In genomic region chr19:48254529-48254970, GRCh38 we compare ENCODE assay signal across 10 cellular contexts. TPM values are rescaled to one million over a fixed set of nuclear protein-coding genes. Genes with fewer than 3 reads are reported as not detected.
DNase-seq lines count a peak whose midpoint lies in the region; ATAC-seq and TF ChIP-seq lines count a peak whose summit lies in the region.
"Had no signal": no experiment of that assay in that cellular context is flagged by ENCODE, and none has a peak within 500 bp of the region (broad histone marks: within the 10 kb centered on the region; RNA-seq: fewer than 3 reads in every experiment).

No MANE protein-coding gene starts in this region.

- H3K9me3 Mint-ChIP-seq in activated T-cell treated with anti-CD3 and anti-CD28 coated beads, Interleukin-2, amount 50 U/mL, for 4 hours: no peaks in the 10 kb centered on the region
- H3K9me3 Mint-ChIP-seq in activated naive CD8-positive, alpha-beta T cell treated with anti-CD3 and anti-CD28 coated beads for 36 hours: peaks cover 2% of the 10 kb centered on the region

- H3K27ac ChIP-seq in right lobe of liver (peak overlapping the region in 2 of 3 donors; percentile 79 to 89), suprapubic skin (no peak overlapping the region)

- H3K27ac Mint-ChIP-seq in activated naive CD8-positive, alpha-beta T cell treated with anti-CD3 and anti-CD28 coated beads for 36 hours: peak overlapping the region; percentile 93

- no peaks in the 10 kb centered on the region for H3K27me3 ChIP-seq in right lobe of liver
- no peaks in the 10 kb centered on the region for H3K27me3 ChIP-seq in suprapubic skin

- peaks cover 0 to 16% (median 0%) of the 10 kb centered on the region in 4 donors for H3K4me1 ChIP-seq in right lobe of liver
- peaks cover 20% of the 10 kb centered on the region for H3K4me1 ChIP-seq in suprapubic skin

- H3K27me3 Mint-ChIP-seq in activated T-cell treated with anti-CD3 and anti-CD28 coated beads, Interleukin-2, amount 50 U/mL, for 4 hours (ENCODE audit: low read depth): no peaks in the 10 kb centered on the region
- no peaks in the 10 kb centered on the region for H3K27me3 Mint-ChIP-seq in activated naive CD8-positive, alpha-beta T cell treated with anti-CD3 and anti-CD28 coated beads for 36 hours

- TF ChIP-seq POLR2A in right lobe of liver (IDR thresholded peaks at IDR 0.05) (no peak), suprapubic skin (IDR thresholded peaks at IDR 0.05) (no peak)

- H3K4me3 Mint-ChIP-seq in activated T-cell treated with anti-CD3 and anti-CD28 coated beads, Interleukin-2, amount 50 U/mL, for 4 hours: peak overlapping the region; percentile 97
- peak overlapping the region; percentile 86 for H3K4me3 Mint-ChIP-seq in activated naive CD8-positive, alpha-beta T cell treated with anti-CD3 and anti-CD28 coated beads for 36 hours

- peaks cover 76% of the 10 kb centered on the region for H3K4me1 Mint-ChIP-seq in activated T-cell treated with anti-CD3 and anti-CD28 coated beads, Interleukin-2, amount 50 U/mL, for 4 hours (ENCODE audit: low read depth)
- peaks cover 72% of the 10 kb centered on the region for H3K4me1 Mint-ChIP-seq in activated naive CD8-positive, alpha-beta T cell treated with anti-CD3 and anti-CD28 coated beads for 36 hours

- no peak for ATAC-seq in activated T-cell treated with anti-CD3 and anti-CD28 coated beads, Interleukin-2, amount 50 U/mL, for 4 hours
- ATAC-seq in right lobe of liver (no peak), HG03280 (IDR thresholded peaks at IDR 0.05; ENCODE audit: unreplicated experiment) (no peak)

- no peak for DNase-seq in activated T-cell treated with anti-CD3 and anti-CD28 coated beads, Interleukin-2, amount 50 U/mL, for 4 hours
- DNase-seq in activated T-cell treated with anti-CD3 and anti-CD28 coated beads, Interleukin-2, amount 50 U/mL, for 48 hours: no peak
- DNase-seq in activated naive CD8-positive, alpha-beta T cell treated with anti-CD3 and anti-CD28 coated beads for 36 hours: no peak
- no peak for DNase-seq in right lobe of liver
- no peak for DNase-seq in suprapubic skin (ENCODE audit: low spot score in 2 of 2)
- DNase-seq in DMS153 treated with DMSO at 0.1 percent for 48 hours (lab: John Stamatoyannopoulos, UW; ENCODE audit: unreplicated experiment): no peak
- DNase-seq in NCI-H1436 (lab: John Stamatoyannopoulos, UW): no peak
- DNase-seq: NCI-H524 treated with DMSO at 0.1 percent for 48 hours, retina had no signal

- 84% methylated on average over 4 of the region's 4 CpGs for WGBS in right lobe of liver (ENCODE audit: insufficient coverage, low coverage, low lambda C conversion rate, missing lambda C conversion rate)
- 97% methylated on average over 4 of the region's 4 CpGs for WGBS in suprapubic skin

- H3K36me3 ChIP-seq in right lobe of liver: no peaks in the 10 kb centered on the region
- no peaks in the 10 kb centered on the region for H3K36me3 ChIP-seq in suprapubic skin

- H3K36me3 Mint-ChIP-seq in activated T-cell treated with anti-CD3 and anti-CD28 coated beads, Interleukin-2, amount 50 U/mL, for 4 hours (ENCODE audit: insufficient read depth): peaks cover 11% of the 10 kb centered on the region
- peaks cover 33% of the 10 kb centered on the region for H3K36me3 Mint-ChIP-seq in activated naive CD8-positive, alpha-beta T cell treated with anti-CD3 and anti-CD28 coated beads for 36 hours

- H3K4me3 ChIP-seq in right lobe of liver: peak overlapping the region in 1 of 3 donors; percentile 67
- H3K4me3 ChIP-seq in suprapubic skin: peak overlapping the region; percentile 64

- no peak for TF ChIP-seq EP300 in suprapubic skin (IDR thresholded peaks at IDR 0.05)

- intact Hi-C loops in right lobe of liver (cut with DNase I): no loop called here

- no peaks in the 10 kb centered on the region for H3K9me3 ChIP-seq in right lobe of liver
- no peaks in the 10 kb centered on the region for H3K9me3 ChIP-seq in suprapubic skin

- TF ChIP-seq CTCF in right lobe of liver (IDR thresholded peaks at IDR 0.05) (no peak), suprapubic skin (IDR thresholded peaks at IDR 0.05) (no peak)

RNA-seq across cellular contexts. Expression of gene CARD8, which starts 1.2 kb away (rescaled TPM):
- 10 to 100 TPM; 47.6 to 55.1 (median 51.3) TPM for total RNA-seq in activated T-cell treated with anti-CD3 and anti-CD28 coated beads, Interleukin-2, amount 50 U/mL, for 4 hours
- 100 to 1,000 TPM; 102 to 103 TPM for total RNA-seq in activated naive CD8-positive, alpha-beta T cell treated with anti-CD3 and anti-CD28 coated beads for 36 hours
- 10 to 100 TPM; 15.4 to 24.5 (median 19.8) TPM for total RNA-seq in right lobe of liver
- total RNA-seq in suprapubic skin: 10 to 100 TPM; 11.5 to 40.6 (median 18.7) TPM

RNA-seq across cellular contexts. Expression of gene ZNF114, which starts 15.3 kb away (rescaled TPM):
- under 1 TPM in 2 of 3 donors, not detected in 1; 0.10 to 0.18 TPM for total RNA-seq in activated T-cell treated with anti-CD3 and anti-CD28 coated beads, Interleukin-2, amount 50 U/mL, for 4 hours
- total RNA-seq in activated naive CD8-positive, alpha-beta T cell treated with anti-CD3 and anti-CD28 coated beads for 36 hours: under 1 TPM; 0.44 to 0.60 TPM
- total RNA-seq in right lobe of liver: under 1 TPM in 1 of 6 experiments, not detected in 5; 0.49 TPM
- total RNA-seq in suprapubic skin: not detected
